ENCODE assay signal across 8 cellular contexts in genomic region chr5:177425801-177426565, GRCh38. TPM values are rescaled to one million over a fixed set of nuclear protein-coding genes. Genes with fewer than 3 reads are reported as not detected.
DNase-seq lines count a peak whose midpoint lies in the region; ATAC-seq and TF ChIP-seq lines count a peak whose summit lies in the region.

No MANE protein-coding gene starts in this region.

- peak overlapping the region; percentile 57 for H3K4me3 ChIP-seq in lower lobe of right lung

- H3K9me3 ChIP-seq in lower lobe of right lung: no peaks in the 10 kb centered on the region

- peaks cover 46% of the 10 kb centered on the region for H3K4me1 ChIP-seq in lower lobe of right lung

- H3K27me3 ChIP-seq in lower lobe of right lung (ENCODE audit: low read depth): no peaks in the 10 kb centered on the region

- DNase-seq in COLO668 (lab: John Stamatoyannopoulos, UW; ENCODE audit: unreplicated experiment) (peak; percentile 97), GM20000 (ENCODE audit: low spot score) (peak; percentile 98), HS-5 (ENCODE audit: low read depth) (peak; percentile 100), NK-92 (lab: John Stamatoyannopoulos, UW; ENCODE audit: unreplicated experiment) (peak; percentile 97), lower lobe of right lung (peak; percentile 100)
- DNase-seq in activated CD8-positive, alpha-beta memory T cell treated with anti-CD3 and anti-CD28 coated beads for 24 hours: peak; percentile 97
- peak; percentile 100 for DNase-seq in effector CD4-positive, alpha-beta T cell
- DNase-seq in stimulated activated CD4-positive, alpha-beta T cell treated with anti-CD3 and anti-CD28 coated beads, TNF-alpha, amount 100 ng/mL, for 1 hour (ENCODE audit: low read depth in 3 of 3, low spot score in 1 of 3): peak; percentile 94 to 100 (median 98)

- TF ChIP-seq CTCF in GM20000 (IDR thresholded peaks at IDR 0.05; ENCODE audit: extremely low read depth, missing control alignments) (no peak), lower lobe of right lung (IDR thresholded peaks at IDR 0.05) (no peak)

- H3K36me3 ChIP-seq in lower lobe of right lung: peaks cover 3% of the 10 kb centered on the region

- ATAC-seq in lower lobe of right lung: peak; percentile 97

- peak overlapping the region; percentile 92 for H3K27ac ChIP-seq in lower lobe of right lung

- intact Hi-C loops in lower lobe of right lung (cut with DNase I): no loop called here

RNA-seq across cellular contexts. Expression of gene GRK6, which starts 0.5 kb away (rescaled TPM):
- total RNA-seq in lower lobe of right lung: 59.4 TPM

RNA-seq across cellular contexts. Expression of gene F12, which starts 16.6 kb away (rescaled TPM):
- 0.80 TPM for total RNA-seq in lower lobe of right lung

RNA-seq across cellular contexts. Expression of gene PRR7, which starts 20.6 kb away (rescaled TPM):
- 1.7 TPM for total RNA-seq in lower lobe of right lung

RNA-seq across cellular contexts. Expression of gene PFN3, which starts 25.5 kb away (rescaled TPM):
- not detected for total RNA-seq in lower lobe of right lung

RNA-seq across cellular contexts. Expression of gene SLC34A1, which starts 41.7 kb away (rescaled TPM):
- not detected for total RNA-seq in lower lobe of right lung

Comparison
In these comparisons a context has a peak if more than half of its experiments do, and no peak if none do; other contexts are left out.
1. Peak in every context shown above with its lines: DNase-seq, ATAC-seq, H3K4me3 ChIP-seq and H3K27ac ChIP-seq.